In the genomic region with DNA sequence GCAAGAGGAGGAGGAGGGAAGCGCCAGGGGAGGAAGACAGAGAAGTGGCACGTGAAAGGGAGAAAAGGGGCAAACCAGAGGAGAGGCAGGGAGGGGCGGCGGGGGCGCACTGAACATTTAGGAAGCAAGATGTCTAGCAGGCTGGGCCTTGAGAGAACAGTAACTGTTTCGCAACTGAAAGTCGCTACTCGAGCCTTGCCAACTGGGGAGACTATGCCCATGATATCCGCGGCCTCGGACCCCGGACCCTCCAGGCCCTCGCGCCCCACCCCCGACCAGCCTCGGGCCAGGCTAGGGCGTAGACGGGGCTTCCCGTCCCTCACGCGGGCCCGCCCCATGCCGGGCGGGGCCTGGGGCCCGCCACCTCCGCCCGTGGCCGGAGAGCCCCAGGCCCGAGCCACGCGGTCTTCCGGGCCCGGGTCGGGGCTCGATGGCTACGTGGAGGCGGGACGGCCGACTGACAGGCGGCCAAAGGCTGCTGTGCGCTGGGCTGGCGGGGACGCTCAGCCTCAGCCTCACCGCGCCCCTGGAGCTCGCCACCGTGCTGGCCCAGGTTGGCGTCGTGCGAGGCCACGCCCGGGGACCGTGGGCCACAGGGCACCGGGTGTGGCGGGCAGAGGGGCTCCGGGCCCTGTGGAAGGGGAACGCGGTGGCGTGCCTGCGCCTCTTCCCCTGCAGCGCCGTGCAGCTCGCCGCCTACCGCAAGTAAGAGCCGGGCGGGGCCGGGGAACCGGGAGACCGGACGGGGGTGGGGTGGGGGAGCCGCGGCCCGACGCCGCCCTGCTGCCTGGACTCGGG, we compare ENCODE assay signal across 8 cellular contexts. TPM values are rescaled to one million over a fixed set of nuclear protein-coding genes. Genes with fewer than 3 reads are reported as not detected.
A peak's percentile ranks its signal among the peaks of the same experiment; 100 is the strongest.
DNase-seq lines count a peak whose midpoint lies in the region; ATAC-seq and TF ChIP-seq lines count a peak whose summit lies in the region.

Gene SLC25A43 (plus strand): TSS at position 363 of the 798 bp plus-strand sequence. CDS start 68 bp downstream, at position 431.

- H3K27me3 ChIP-seq in liver (ENCODE audit: control insufficient read depth in 4 of 4, insufficient read depth in 4 of 4, low read length in 3 of 4): no peaks in the 10 kb centered on the region

- no peaks in the 10 kb centered on the region for H3K36me3 Mint-ChIP-seq in WTC11

- no peak within 1 kb of the TSS for H3K27ac Mint-ChIP-seq in WTC11

- peak within 1 kb of the TSS; percentile 67 to 93 for H3K27ac ChIP-seq in coronary artery
- peak within 1 kb of the TSS; percentile 54 to 73 for H3K27ac ChIP-seq in liver (ENCODE audit: low read depth in 1 of 2, low read length in 2 of 2)

- WGBS in liver: under 1% methylated on average over 77 of the region's 77 CpGs

- CTCF ChIA-PET in WTC11 (lab: Charles Lee): interaction anchor here (1.2 kb wide), 1 partner anchor 113 kb away, joined by 5 read pairs; no protein-coding TSS in a partner anchor

- no peaks in the 10 kb centered on the region for H3K9me3 Mint-ChIP-seq in WTC11

- peak; percentile 84 for ATAC-seq in HG03571 (IDR thresholded peaks at IDR 0.05; ENCODE audit: unreplicated experiment)
- ATAC-seq in WTC11: peak; percentile 91

- H3K4me3 ChIP-seq in coronary artery (peak within 1 kb of the TSS; percentile 88), liver (ENCODE audit: low read depth in 1 of 3, low read length in 3 of 3) (peak within 1 kb of the TSS; percentile 18 to 67 (median 65))

- H3K9me3 ChIP-seq in liver (ENCODE audit: control insufficient read depth in 4 of 4, low read length in 3 of 4): no peaks in the 10 kb centered on the region

- POLR2A ChIA-PET in WTC11 (lab: Charles Lee): no interaction called here

- peak within 1 kb of the TSS; percentile 2 to 31 for H3K9ac ChIP-seq in liver (ENCODE audit: low read depth in 1 of 2, low read length in 2 of 2)

- peaks cover 15% of the 10 kb centered on the region for H3K4me1 Mint-ChIP-seq in WTC11

- no peak for TF ChIP-seq CTCF in GM20000 (IDR thresholded peaks at IDR 0.05; ENCODE audit: extremely low read depth, missing control alignments)
- TF ChIP-seq CTCF in WTC11 (IDR thresholded peaks at IDR 0.05): no peak
- TF ChIP-seq CTCF in coronary artery (IDR thresholded peaks at IDR 0.05): no peak
- TF ChIP-seq CTCF in liver (IDR thresholded peaks at IDR 0.05; ENCODE audit: low read depth, low read length, missing input control): no peak

- peak; percentile 70 for DNase-seq in DMS 273 (lab: John Stamatoyannopoulos, UW; ENCODE audit: unreplicated experiment)
- peak; percentile 89 for DNase-seq in GM20000 (ENCODE audit: low spot score)
- peak; percentile 29 for DNase-seq in WTC11 (ENCODE audit: low spot score)
- DNase-seq in coronary artery (ENCODE audit: low spot score): no peak
- peak; percentile 14 for DNase-seq in stimulated activated CD8-positive, alpha-beta memory T cell treated with anti-CD3 and anti-CD28 coated beads, Interleukin-12 subunit alpha, Interleukin-12 subunit beta, amount 100 ng/mL, for 4 hours (ENCODE audit: low read depth)
- DNase-seq in kidney glomerular epithelial cell (lab: John Stamatoyannopoulos, UW): no peak

- H3K27me3 Mint-ChIP-seq in WTC11 (ENCODE audit: low read depth): peaks cover 19% of the 10 kb centered on the region

- peak within 1 kb of the TSS; percentile 73 for H3K4me3 Mint-ChIP-seq in WTC11

- no peaks in the 10 kb centered on the region for H3K36me3 ChIP-seq in liver (ENCODE audit: control insufficient read depth in 4 of 4, insufficient read depth in 3 of 4, low read depth in 1 of 4, low read length in 3 of 4)

- H3K4me1 ChIP-seq in liver (ENCODE audit: control insufficient read depth in 4 of 4, insufficient read depth in 4 of 4, low read length in 3 of 4): peaks cover 0 to 10% (median 6%) of the 10 kb centered on the region in 4 donors

- TF ChIP-seq RAD21 in liver (IDR thresholded peaks at IDR 0.05): no peak

TF ChIP-seq in WTC11, 78 proteins besides CTCF, POLR2A, EP300 and RAD21 (continues in another document):
- TF ChIP-seq, protein P1, sequence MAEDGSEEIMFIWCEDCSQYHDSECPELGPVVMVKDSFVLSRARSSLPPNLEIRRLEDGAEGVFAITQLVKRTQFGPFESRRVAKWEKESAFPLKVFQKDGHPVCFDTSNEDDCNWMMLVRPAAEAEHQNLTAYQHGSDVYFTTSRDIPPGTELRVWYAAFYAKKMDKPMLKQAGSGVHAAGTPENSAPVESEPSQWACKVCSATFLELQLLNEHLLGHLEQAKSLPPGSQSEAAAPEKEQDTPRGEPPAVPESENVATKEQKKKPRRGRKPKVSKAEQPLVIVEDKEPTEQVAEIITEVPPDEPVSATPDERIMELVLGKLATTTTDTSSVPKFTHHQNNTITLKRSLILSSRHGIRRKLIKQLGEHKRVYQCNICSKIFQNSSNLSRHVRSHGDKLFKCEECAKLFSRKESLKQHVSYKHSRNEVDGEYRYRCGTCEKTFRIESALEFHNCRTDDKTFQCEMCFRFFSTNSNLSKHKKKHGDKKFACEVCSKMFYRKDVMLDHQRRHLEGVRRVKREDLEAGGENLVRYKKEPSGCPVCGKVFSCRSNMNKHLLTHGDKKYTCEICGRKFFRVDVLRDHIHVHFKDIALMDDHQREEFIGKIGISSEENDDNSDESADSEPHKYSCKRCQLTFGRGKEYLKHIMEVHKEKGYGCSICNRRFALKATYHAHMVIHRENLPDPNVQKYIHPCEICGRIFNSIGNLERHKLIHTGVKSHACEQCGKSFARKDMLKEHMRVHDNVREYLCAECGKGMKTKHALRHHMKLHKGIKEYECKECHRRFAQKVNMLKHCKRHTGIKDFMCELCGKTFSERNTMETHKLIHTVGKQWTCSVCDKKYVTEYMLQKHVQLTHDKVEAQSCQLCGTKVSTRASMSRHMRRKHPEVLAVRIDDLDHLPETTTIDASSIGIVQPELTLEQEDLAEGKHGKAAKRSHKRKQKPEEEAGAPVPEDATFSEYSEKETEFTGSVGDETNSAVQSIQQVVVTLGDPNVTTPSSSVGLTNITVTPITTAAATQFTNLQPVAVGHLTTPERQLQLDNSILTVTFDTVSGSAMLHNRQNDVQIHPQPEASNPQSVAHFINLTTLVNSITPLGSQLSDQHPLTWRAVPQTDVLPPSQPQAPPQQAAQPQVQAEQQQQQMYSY (CRISPR knock-in tag; IDR thresholded peaks at IDR 0.05): no peak
- TF ChIP-seq USF1 (CRISPR knock-in tag; IDR thresholded peaks at IDR 0.05): peak; percentile 11; the same call in 1 of the 2 replicates
- TF ChIP-seq MXD4 (CRISPR knock-in tag; IDR thresholded peaks at IDR 0.05; ENCODE audit: borderline replicate concordance): no peak
- 0 out of 2 replicates have a peak, but pooled peaks have one; percentile 22 for TF ChIP-seq TEAD1 (CRISPR knock-in tag; IDR thresholded peaks at IDR 0.05)
- no peak for TF ChIP-seq ZNF263 (CRISPR knock-in tag; IDR thresholded peaks at IDR 0.05; ENCODE audit: low read depth)
- no peak for TF ChIP-seq JUN (CRISPR knock-in tag; IDR thresholded peaks at IDR 0.05)

TF ChIP-seq in liver, 16 proteins besides CTCF, POLR2A, EP300 and RAD21 (continues in another document):
- TF ChIP-seq EGR1 (IDR thresholded peaks at IDR 0.05; ENCODE audit: low read depth in 2 of 2) (no peak), JUND (IDR thresholded peaks at IDR 0.05) (no peak), REST (IDR thresholded peaks at IDR 0.05) (no peak), RXRA (IDR thresholded peaks at IDR 0.05) (no peak), HNF4G (IDR thresholded peaks at IDR 0.05) (no peak), YY1 (IDR thresholded peaks at IDR 0.05) (no peak), SP1 (IDR thresholded peaks at IDR 0.05) (no peak), TAF1 (conservative IDR thresholded peaks at IDR 0.05) (no peak), MAX (IDR thresholded peaks at IDR 0.05) (no peak), GABPA (IDR thresholded peaks at IDR 0.05 in 1 of 2, conservative IDR thresholded peaks at IDR 0.05 in 1 of 2) (no peak)
- TF ChIP-seq, protein P2, sequence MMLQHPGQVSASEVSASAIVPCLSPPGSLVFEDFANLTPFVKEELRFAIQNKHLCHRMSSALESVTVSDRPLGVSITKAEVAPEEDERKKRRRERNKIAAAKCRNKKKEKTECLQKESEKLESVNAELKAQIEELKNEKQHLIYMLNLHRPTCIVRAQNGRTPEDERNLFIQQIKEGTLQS (IDR thresholded peaks at IDR 0.05): no peak

RNA-seq across cellular contexts. Expression of gene SLC25A43, which starts in this region (rescaled TPM):
- total RNA-seq in WTC11 (2021) (4.5 to 6.1 TPM (median 5.3 TPM) in 3 replicates), liver (10 to 100 TPM in 1 of 2 donors, 1 to 10 TPM in 1; 6.5 to 10.9 TPM)
- 1 to 10 TPM; 4.5 to 4.7 TPM for polyA plus RNA-seq in liver

Comparison
In these comparisons a context has a peak if more than half of its experiments do, and no peak if none do; other contexts are left out.
1. DNase-seq: peak in DMS 273 (single experiment), GM20000 (single experiment), WTC11 (single experiment) and stimulated activated CD8-positive, alpha-beta memory T cell treated with anti-CD3 and anti-CD28 coated beads, Interleukin-12 subunit alpha, Interleukin-12 subunit beta, amount 100 ng/mL, for 4 hours (single experiment); none in coronary artery (single experiment) and kidney glomerular epithelial cell (single experiment).